Comparison of ENCODE assay signal across 14 cellular contexts in the genomic region with DNA sequence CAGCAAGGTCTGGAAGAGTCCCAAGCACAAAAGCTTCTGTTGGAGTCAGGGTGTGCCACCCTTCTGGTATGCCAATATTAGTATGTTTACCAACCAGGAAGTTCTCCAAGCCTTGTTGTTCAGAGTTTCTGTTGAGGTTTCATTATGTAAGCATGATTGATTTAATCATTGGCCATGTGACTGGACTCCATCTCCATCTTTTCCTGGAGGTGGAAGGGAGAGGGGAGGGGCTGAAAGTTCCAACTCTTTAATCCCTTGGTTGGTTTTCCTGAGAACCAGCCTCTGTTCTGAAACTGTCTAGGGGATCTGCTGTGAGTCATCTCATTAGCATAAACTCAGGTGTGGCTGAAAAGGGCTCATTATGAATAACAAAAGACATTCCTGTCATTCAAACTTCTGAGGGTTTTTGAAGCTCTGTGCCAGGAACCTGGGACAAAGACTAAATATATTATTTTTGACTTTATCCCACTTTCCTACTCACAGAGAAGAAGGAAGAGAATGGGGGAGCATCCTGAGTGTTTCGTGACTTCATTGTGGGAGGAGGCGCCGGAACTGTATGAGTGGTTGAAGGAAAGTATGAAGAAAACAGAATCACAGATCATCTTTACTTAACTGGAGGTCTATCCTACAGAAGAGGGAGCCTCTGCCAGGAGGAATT.
DNase-seq lines count a peak whose midpoint lies in the region; ATAC-seq, FAIRE-seq and TF ChIP-seq lines count a peak whose summit lies in the region.
"Had no signal": no experiment of that assay in that cellular context is flagged by ENCODE, and none has a peak within 500 bp of the region (broad histone marks: within the 10 kb centered on the region; RNA-seq: fewer than 3 reads in every experiment).

No MANE protein-coding gene starts in this region.

- FAIRE-seq in urothelium cell line (lab: Jason Lieb, UNC): no peak

- H3K4me1 ChIP-seq in HUES64 (ENCODE audit: insufficient read depth, low read length): peaks cover 20% of the 10 kb centered on the region
- H3K4me1 ChIP-seq in body of pancreas: no peaks in the 10 kb centered on the region
- H3K4me1 ChIP-seq: breast epithelium had no signal

- H3K36me3 Mint-ChIP-seq in glutamatergic neuron (ENCODE audit: unreplicated experiment): no peaks in the 10 kb centered on the region
- H3K36me3 Mint-ChIP-seq: stimulated activated effector memory CD8-positive, alpha-beta T cell treated with anti-CD3 and anti-CD28 coated beads, Interleukin-12 subunit alpha, Interleukin-12 subunit beta, amount 100 ng/mL, for 72 hours had no signal

- H3K27me3 Mint-ChIP-seq in glutamatergic neuron (ENCODE audit: unreplicated experiment): peaks cover under 1% of the 10 kb centered on the region

- WGBS in HUES64: 19% methylated on average over 3 of the region's 3 CpGs
- 86 to 91% methylated on average over 3 of the region's 3 CpGs for WGBS in body of pancreas, 2 donors

- no peaks in the 10 kb centered on the region for H3K9me3 Mint-ChIP-seq in glutamatergic neuron (ENCODE audit: unreplicated experiment)
- H3K9me3 Mint-ChIP-seq: stimulated activated effector memory CD8-positive, alpha-beta T cell treated with anti-CD3 and anti-CD28 coated beads, Interleukin-12 subunit alpha, Interleukin-12 subunit beta, amount 100 ng/mL, for 72 hours had no signal

- H3K9me3 ChIP-seq in HUES64 (ENCODE audit: insufficient read depth, low read depth, low read length) (no peaks in the 10 kb centered on the region), body of pancreas (peaks cover 0 to 6% (median 0%) of the 10 kb centered on the region in 3 donors)
- H3K9me3 ChIP-seq: breast epithelium had no signal

- no peaks in the 10 kb centered on the region for H3K36me3 ChIP-seq in HUES64 (ENCODE audit: insufficient read depth, low read length)
- H3K36me3 ChIP-seq in body of pancreas (replicated peaks in 1 of 2; ENCODE audit: insufficient read depth in 1 of 2, low read depth in 2 of 2): no peaks in the 10 kb centered on the region
- H3K36me3 ChIP-seq: breast epithelium, gastroesophageal sphincter had no signal

- no peak overlapping the region for H3K4me3 ChIP-seq in HUES64 (ENCODE audit: low read length)
- H3K4me3 ChIP-seq in body of pancreas: no peak overlapping the region
- H3K4me3 ChIP-seq: breast epithelium, gastroesophageal sphincter had no signal

- intact Hi-C loops in body of pancreas (cut with DNase I): no loop called here

- ATAC-seq in body of pancreas (peak; percentile 71), left lobe of liver (peak; percentile 35), GM19395 (IDR thresholded peaks at IDR 0.05; ENCODE audit: unreplicated experiment) (no peak)
- ATAC-seq: gastroesophageal sphincter; stimulated activated effector memory CD8-positive, alpha-beta T cell treated with anti-CD3 and anti-CD28 coated beads, Interleukin-12 subunit alpha, Interleukin-12 subunit beta, amount 100 ng/mL, for 72 hours had no signal

- H3K27me3 ChIP-seq in HUES64 (ENCODE audit: insufficient read depth, low read length): peaks cover 6% of the 10 kb centered on the region
- no peaks in the 10 kb centered on the region for H3K27me3 ChIP-seq in body of pancreas
- H3K27me3 ChIP-seq: breast epithelium had no signal

- no peak overlapping the region for H3K4me3 Mint-ChIP-seq in glutamatergic neuron (ENCODE audit: unreplicated experiment)
- H3K4me3 Mint-ChIP-seq: CD8-positive, alpha-beta memory T cell; stimulated activated effector memory CD8-positive, alpha-beta T cell treated with anti-CD3 and anti-CD28 coated beads, Interleukin-12 subunit alpha, Interleukin-12 subunit beta, amount 100 ng/mL, for 72 hours had no signal

- DNase-seq in ELF-1 (ENCODE audit: low read depth, low spot score): peak; percentile 80
- peak in 2 of 4 donors; percentile 22 to 50 for DNase-seq in body of pancreas
- no peak for DNase-seq in left lobe of liver (ENCODE audit: low spot score)
- DNase-seq in RKO (ENCODE audit: low spot score): no peak
- no peak for DNase-seq in glutamatergic neuron
- DNase-seq in urothelium cell line (ENCODE audit: low spot score): no peak
- DNase-seq: CD8-positive, alpha-beta memory T cell; NCI-H1092; SHP77 treated with DMSO at 0.1 percent for 48 hours had no signal

- no peak overlapping the region for H3K27ac Mint-ChIP-seq in glutamatergic neuron (ENCODE audit: unreplicated experiment)
- H3K27ac Mint-ChIP-seq: stimulated activated effector memory CD8-positive, alpha-beta T cell treated with anti-CD3 and anti-CD28 coated beads, Interleukin-12 subunit alpha, Interleukin-12 subunit beta, amount 100 ng/mL, for 72 hours had no signal

- peak overlapping the region; percentile 32; the same call in 1 of the 2 replicates for H3K9ac ChIP-seq in HUES64 (ENCODE audit: low read depth, low read length)

- no peaks in the 10 kb centered on the region for H3K4me1 Mint-ChIP-seq in glutamatergic neuron (ENCODE audit: low read depth, unreplicated experiment)
- H3K4me1 Mint-ChIP-seq: CD8-positive, alpha-beta memory T cell; stimulated activated effector memory CD8-positive, alpha-beta T cell treated with anti-CD3 and anti-CD28 coated beads, Interleukin-12 subunit alpha, Interleukin-12 subunit beta, amount 100 ng/mL, for 72 hours had no signal

- TF ChIP-seq POLR2A in body of pancreas (IDR thresholded peaks at IDR 0.05): no peak

- TF ChIP-seq CTCF in body of pancreas (IDR thresholded peaks at IDR 0.05) (no peak), glutamatergic neuron (IDR thresholded peaks at IDR 0.05; ENCODE audit: partially characterized antibody, unreplicated experiment) (no peak)

- H3K27ac ChIP-seq in HUES64 (ENCODE audit: low read depth, low read length) (peak overlapping the region; percentile 87; the same call in 1 of the 2 replicates), body of pancreas (peak overlapping the region in 1 of 4 donors; percentile 37)
- H3K27ac ChIP-seq: gastroesophageal sphincter had no signal
